ENCODE assay signal across 21 cellular contexts in the genomic region with DNA sequence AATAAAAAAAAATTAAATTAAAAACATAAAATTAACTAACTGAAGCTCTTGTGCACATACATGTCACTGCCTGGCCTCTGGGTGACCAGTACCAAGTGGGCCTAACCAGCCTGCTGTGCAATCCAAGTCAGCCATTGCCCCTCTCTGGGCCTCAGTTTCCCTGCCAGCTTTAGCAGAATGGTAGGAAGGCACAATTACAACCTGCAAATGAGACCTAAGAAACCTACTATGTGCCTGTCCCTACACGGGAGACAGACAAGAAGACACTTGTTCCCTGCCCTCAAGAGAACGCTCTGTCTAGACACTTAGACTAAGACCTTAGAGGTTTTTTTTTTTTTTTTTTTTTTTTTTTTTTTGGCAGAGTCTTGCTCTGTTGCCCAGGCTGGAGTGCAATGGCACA. TPM values are rescaled to one million over a fixed set of nuclear protein-coding genes. Genes with fewer than 3 reads are reported as not detected.
DNase-seq lines count a peak whose midpoint lies in the region; ATAC-seq and TF ChIP-seq lines count a peak whose summit lies in the region.
"Had no signal": no experiment of that assay in that cellular context is flagged by ENCODE, and none has a peak within 500 bp of the region (broad histone marks: within the 10 kb centered on the region; RNA-seq: fewer than 3 reads in every experiment).

No MANE protein-coding gene starts in this region.

- DNase-seq in activated CD8-positive, alpha-beta T cell treated with anti-CD3 and anti-CD28 coated beads, Interleukin-2, amount 10 ng/mL, durations not matched to agents 7 days and 5 days, result no peak
- DNase-seq in activated CD8-positive, alpha-beta T cell treated with anti-CD3 and anti-CD28 coated beads for 36 hours, result no peak
- DNase-seq in GM23338 (ENCODE audit: low spot score) (no peak), naive B cell (no peak), NCI-H2081 treated with DMSO at 0.1 percent for 48 hours (lab: John Stamatoyannopoulos, UW) (no peak)
- no peak for DNase-seq in activated CD4-positive, CD25-positive, alpha-beta regulatory T cell (lab: John Stamatoyannopoulos, UW)
- DNase-seq: activated CD4-positive, alpha-beta T cell treated with anti-CD3 and anti-CD28 coated beads for 1 hour; activated naive CD8-positive, alpha-beta T cell treated with anti-CD3 and anti-CD28 coated beads, Interleukin-2, amount 10 ng/mL, durations not matched to agents 7 days and 5 days; DMS79; GOT3; lower lobe of right lung; NCI-H146; NCI-H82; pancreas; stimulated activated naive CD4-positive, alpha-beta T cell treated with Interleukin-2 at 50 U/mL for 16 hours; T1000; upper lobe of left lung had no signal

- no peaks in the 10 kb centered on the region for H3K27me3 Mint-ChIP-seq in activated CD8-positive, alpha-beta T cell treated with anti-CD3 and anti-CD28 coated beads, Interleukin-2, amount 10 ng/mL, durations not matched to agents 7 days and 5 days (ENCODE audit: low read depth)
- no peaks in the 10 kb centered on the region for H3K27me3 Mint-ChIP-seq in activated CD8-positive, alpha-beta T cell treated with anti-CD3 and anti-CD28 coated beads for 36 hours
- H3K27me3 Mint-ChIP-seq in GM23338 (ENCODE audit: insufficient read depth, low read depth, poor library complexity), result peaks cover 14% of the 10 kb centered on the region
- H3K27me3 Mint-ChIP-seq in naive B cell, result no peaks in the 10 kb centered on the region
- H3K27me3 Mint-ChIP-seq: activated naive CD8-positive, alpha-beta T cell treated with anti-CD3 and anti-CD28 coated beads, Interleukin-2, amount 10 ng/mL, durations not matched to agents 7 days and 5 days; dendritic cell treated with granulocyte-macrophage colony-stimulating factor and Interleukin-4, amounts not matched to agents 40 ng/mL and 50 ng/mL, for 4 days had no signal

- H3K27me3 ChIP-seq in GM23338 (ENCODE audit: insufficient read depth), result no peaks in the 10 kb centered on the region
- H3K27me3 ChIP-seq: pancreas, upper lobe of left lung had no signal

- no peak overlapping the region for H3K27ac ChIP-seq in GM23338 (ENCODE audit: low read depth)
- H3K27ac ChIP-seq: lower lobe of right lung, pancreas had no signal

- no peak for ATAC-seq in activated CD8-positive, alpha-beta T cell treated with anti-CD3 and anti-CD28 coated beads, Interleukin-2, amount 10 ng/mL, durations not matched to agents 7 days and 5 days
- no peak for ATAC-seq in activated CD8-positive, alpha-beta T cell treated with anti-CD3 and anti-CD28 coated beads for 36 hours
- ATAC-seq in GM23338 (no peak), naive B cell (ENCODE audit: low read depth in 2 of 2) (no peak)
- ATAC-seq: lower lobe of right lung, pancreas, sciatic nerve had no signal

- H3K36me3 ChIP-seq in GM23338 (ENCODE audit: insufficient read depth), result peaks cover 13% of the 10 kb centered on the region
- H3K36me3 ChIP-seq: pancreas had no signal

- no peak for TF ChIP-seq CTCF in activated CD8-positive, alpha-beta T cell treated with anti-CD3 and anti-CD28 coated beads for 36 hours (IDR thresholded peaks at IDR 0.05)
- TF ChIP-seq CTCF in GM23338 (conservative IDR thresholded peaks at IDR 0.05; ENCODE audit: low read depth in 2 of 2), result no peak

- H3K36me3 Mint-ChIP-seq in activated CD8-positive, alpha-beta T cell treated with anti-CD3 and anti-CD28 coated beads, Interleukin-2, amount 10 ng/mL, durations not matched to agents 7 days and 5 days (ENCODE audit: low read depth), result peaks cover 32% of the 10 kb centered on the region
- peaks cover 36% of the 10 kb centered on the region for H3K36me3 Mint-ChIP-seq in activated CD8-positive, alpha-beta T cell treated with anti-CD3 and anti-CD28 coated beads for 36 hours (ENCODE audit: low read depth)
- H3K36me3 Mint-ChIP-seq in GM23338 (ENCODE audit: low read depth) (peaks cover 18% of the 10 kb centered on the region), naive B cell (peaks cover 4 to 11% of the 10 kb centered on the region in 2 donors)

- CTCF ChIA-PET in activated CD8-positive, alpha-beta T cell treated with anti-CD3 and anti-CD28 coated beads, Interleukin-2, amount 10 ng/mL, durations not matched to agents 7 days and 5 days (lab: Charles Lee), result interaction anchor here (0.9 to 2.4 kb wide), 5 partner anchors 10 to 28 kb away, joined by 3 to 11 read pairs (median 4); a partner anchor contains a TSS
- CTCF ChIA-PET in activated CD8-positive, alpha-beta T cell treated with anti-CD3 and anti-CD28 coated beads for 36 hours (lab: Charles Lee), result interaction anchor here (2.2 to 4.9 kb wide), 3 partner anchors 17 to 27 kb away, joined by 9 to 40 read pairs (median 16); a partner anchor contains a TSS

- H4K20me1 ChIP-seq in GM23338 (replicated peaks; ENCODE audit: insufficient read depth), result no peaks in the 10 kb centered on the region; the same call in 1 of the 2 replicates

- H3K4me1 ChIP-seq in GM23338 (ENCODE audit: insufficient read depth), result peaks cover 7% of the 10 kb centered on the region; the same call in 1 of the 2 replicates

- no peak overlapping the region for H3K4me3 ChIP-seq in GM23338

- peaks cover 59% of the 10 kb centered on the region for H3K79me2 ChIP-seq in GM23338 (replicated peaks; ENCODE audit: insufficient read depth)

- intact Hi-C loops in activated CD8-positive, alpha-beta T cell treated with anti-CD3 and anti-CD28 coated beads for 36 hours (cut with micrococcal nuclease), result no loop called here

- no peaks in the 10 kb centered on the region for H3K9me2 ChIP-seq in GM23338 (ENCODE audit: insufficient read depth)

- H3K4me1 Mint-ChIP-seq in activated CD8-positive, alpha-beta T cell treated with anti-CD3 and anti-CD28 coated beads, Interleukin-2, amount 10 ng/mL, durations not matched to agents 7 days and 5 days (ENCODE audit: low read depth), result peaks cover 28% of the 10 kb centered on the region
- peaks cover 50% of the 10 kb centered on the region for H3K4me1 Mint-ChIP-seq in activated CD8-positive, alpha-beta T cell treated with anti-CD3 and anti-CD28 coated beads for 36 hours (ENCODE audit: low read depth)
- H3K4me1 Mint-ChIP-seq in GM23338 (peaks cover 7% of the 10 kb centered on the region), naive B cell (peaks cover 11 to 24% (median 15%) of the 10 kb centered on the region in 3 donors)

- H3K4me3 Mint-ChIP-seq in activated CD8-positive, alpha-beta T cell treated with anti-CD3 and anti-CD28 coated beads, Interleukin-2, amount 10 ng/mL, durations not matched to agents 7 days and 5 days, result peak overlapping the region; percentile 38
- no peak overlapping the region for H3K4me3 Mint-ChIP-seq in activated CD8-positive, alpha-beta T cell treated with anti-CD3 and anti-CD28 coated beads for 36 hours
- H3K4me3 Mint-ChIP-seq in GM23338 (0 out of 3 replicates have a peak overlapping the region, but pooled peaks have one; percentile 44), naive B cell (peak overlapping the region in 6 of 8 donors; percentile 40 to 88 (median 64))

- H3K27ac Mint-ChIP-seq in activated CD8-positive, alpha-beta T cell treated with anti-CD3 and anti-CD28 coated beads, Interleukin-2, amount 10 ng/mL, durations not matched to agents 7 days and 5 days, result no peak overlapping the region
- no peak overlapping the region for H3K27ac Mint-ChIP-seq in activated CD8-positive, alpha-beta T cell treated with anti-CD3 and anti-CD28 coated beads for 36 hours
- H3K27ac Mint-ChIP-seq in GM23338 (no peak overlapping the region), naive B cell (peak overlapping the region in 1 of 6 donors; percentile 33)

- no peak overlapping the region; the same call in 1 of the 2 replicates for H3K4me2 ChIP-seq in GM23338

- H2AFZ ChIP-seq in GM23338, result no peak overlapping the region

- POLR2A ChIA-PET in activated CD8-positive, alpha-beta T cell treated with anti-CD3 and anti-CD28 coated beads, Interleukin-2, amount 10 ng/mL, durations not matched to agents 7 days and 5 days (lab: Charles Lee), result interaction anchor here (1.3 kb wide), 1 partner anchor 21 kb away, joined by 4 read pairs; no protein-coding TSS in a partner anchor
- POLR2A ChIA-PET in activated CD8-positive, alpha-beta T cell treated with anti-CD3 and anti-CD28 coated beads for 36 hours (lab: Charles Lee), result interaction anchor here (0.7 to 2.2 kb wide), 4 partner anchors 13 to 90 kb away, joined by 4 to 10 read pairs (median 6); a partner anchor contains a TSS

- H3K9me3 Mint-ChIP-seq in activated CD8-positive, alpha-beta T cell treated with anti-CD3 and anti-CD28 coated beads, Interleukin-2, amount 10 ng/mL, durations not matched to agents 7 days and 5 days (ENCODE audit: insufficient read depth), result no peaks in the 10 kb centered on the region
- peaks cover 2% of the 10 kb centered on the region for H3K9me3 Mint-ChIP-seq in activated CD8-positive, alpha-beta T cell treated with anti-CD3 and anti-CD28 coated beads for 36 hours
- peaks cover 3% of the 10 kb centered on the region; the same call in 2 of the 3 replicates for H3K9me3 Mint-ChIP-seq in GM23338
- peaks cover 0 to 12% (median under 1%) of the 10 kb centered on the region in 7 donors for H3K9me3 Mint-ChIP-seq in naive B cell

- H3F3A ChIP-seq in GM23338 (replicated peaks; ENCODE audit: low read depth), result no peaks in the 10 kb centered on the region

RNA-seq across cellular contexts. Expression of a gene that starts 1.7 kb away (rescaled TPM):
- total RNA-seq in activated CD8-positive, alpha-beta T cell treated with anti-CD3 and anti-CD28 coated beads, Interleukin-2, amount 10 ng/mL, durations not matched to agents 7 days and 5 days, result 10 to 100 TPM; 47.8 to 53.8 TPM
- 10 to 100 TPM; 53.3 to 53.4 TPM for total RNA-seq in activated CD8-positive, alpha-beta T cell treated with anti-CD3 and anti-CD28 coated beads for 36 hours
- total RNA-seq in GM23338 (2014; rRNA removed; shearing (Covaris generic)), result 70.3 and 75.4 TPM in 2 replicates
- polyA plus RNA-seq in GM23338 (2016; fragmentation: Nextera tagmentation; extraction: Ambion mirVana) (36.5 and 40.0 TPM in 2 replicates), naive B cell (ENCODE audit: low read depth in 6 of 6) (10 to 100 TPM; 33.4 to 67.2 (median 40.9) TPM)

RNA-seq across cellular contexts. Expression of a gene that starts 1.8 kb away (rescaled TPM):
- total RNA-seq in activated CD8-positive, alpha-beta T cell treated with anti-CD3 and anti-CD28 coated beads, Interleukin-2, amount 10 ng/mL, durations not matched to agents 7 days and 5 days, result 10 to 100 TPM; 38.2 to 40.4 TPM
- 10 to 100 TPM; 39.3 to 39.6 TPM for total RNA-seq in activated CD8-positive, alpha-beta T cell treated with anti-CD3 and anti-CD28 coated beads for 36 hours
- total RNA-seq in GM23338 (2014; rRNA removed; shearing (Covaris generic)), result 24.7 and 36.3 TPM in 2 replicates
- 26.6 and 28.6 TPM in 2 replicates for polyA plus RNA-seq in GM23338 (2016; fragmentation: Nextera tagmentation; extraction: Ambion mirVana)
- polyA plus RNA-seq in naive B cell (ENCODE audit: low read depth in 6 of 6), result 10 to 100 TPM; 17.6 to 42.2 (median 23.3) TPM

RNA-seq across cellular contexts. Expression of a gene that starts 17.0 kb away (rescaled TPM):
- 10 to 100 TPM; 57.0 to 58.3 TPM for total RNA-seq in activated CD8-positive, alpha-beta T cell treated with anti-CD3 and anti-CD28 coated beads, Interleukin-2, amount 10 ng/mL, durations not matched to agents 7 days and 5 days
- 10 to 100 TPM; 62.4 to 63.0 TPM for total RNA-seq in activated CD8-positive, alpha-beta T cell treated with anti-CD3 and anti-CD28 coated beads for 36 hours
- 107 and 123 TPM in 2 replicates for total RNA-seq in GM23338 (2014; rRNA removed; shearing (Covaris generic))
- 36.4 and 37.6 TPM in 2 replicates for polyA plus RNA-seq in GM23338 (2016; fragmentation: Nextera tagmentation; extraction: Ambion mirVana)
- 10 to 100 TPM; 33.6 to 59.9 (median 39.7) TPM for polyA plus RNA-seq in naive B cell (ENCODE audit: low read depth in 6 of 6)

RNA-seq across cellular contexts. Expression of a gene that starts 40.8 kb away (rescaled TPM):
- total RNA-seq in activated CD8-positive, alpha-beta T cell treated with anti-CD3 and anti-CD28 coated beads, Interleukin-2, amount 10 ng/mL, durations not matched to agents 7 days and 5 days, result 1 to 10 TPM; 4.8 to 6.4 TPM
- total RNA-seq in activated CD8-positive, alpha-beta T cell treated with anti-CD3 and anti-CD28 coated beads for 36 hours, result 1 to 10 TPM; 4.6 to 5.1 TPM
- 26.6 and 29.1 TPM in 2 replicates for total RNA-seq in GM23338 (2014; rRNA removed; shearing (Covaris generic))
- polyA plus RNA-seq in GM23338 (2016; fragmentation: Nextera tagmentation; extraction: Ambion mirVana), result 11.4 and 12.9 TPM in 2 replicates
- 1 to 10 TPM in 4 of 6 donors, under 1 TPM in 1, not detected in 1; 0.22 to 2.1 (median 1.4) TPM for polyA plus RNA-seq in naive B cell (ENCODE audit: low read depth in 6 of 6)

RNA-seq across cellular contexts. Expression of a gene that starts 40.9 kb away (rescaled TPM):
- under 1 TPM in 1 of 2 experiments, not detected in 1; 0.50 TPM for total RNA-seq in activated CD8-positive, alpha-beta T cell treated with anti-CD3 and anti-CD28 coated beads, Interleukin-2, amount 10 ng/mL, durations not matched to agents 7 days and 5 days
- 1 to 10 TPM; 2.1 to 2.9 TPM for total RNA-seq in activated CD8-positive, alpha-beta T cell treated with anti-CD3 and anti-CD28 coated beads for 36 hours
- not detected in 2 replicates for total RNA-seq in GM23338 (2014; rRNA removed; shearing (Covaris generic))
- not detected in 2 replicates for polyA plus RNA-seq in GM23338 (2016; fragmentation: Nextera tagmentation; extraction: Ambion mirVana)
- not detected for polyA plus RNA-seq in naive B cell (ENCODE audit: low read depth in 6 of 6)
- total RNA-seq: activated naive CD8-positive, alpha-beta T cell treated with anti-CD3 and anti-CD28 coated beads, Interleukin-2, amount 10 ng/mL, durations not matched to agents 7 days and 5 days; fibroblast of villous mesenchyme; M059J; sciatic nerve had no signal
- polyA plus RNA-seq: pancreas had no signal
